ENCODE assay signal across 29 cellular contexts in genomic region chr10:121665809-121666208, GRCh38.
"Had no signal": no experiment of that assay in that cellular context is flagged by ENCODE, and none has a peak within 500 bp of the region (broad histone marks: within the 10 kb centered on the region; RNA-seq: fewer than 3 reads in every experiment).

No MANE protein-coding gene starts in this region.

- H3K27ac ChIP-seq: neutrophil, pancreas, right lobe of liver, sigmoid colon, spleen, suprapubic skin, testis, tibial artery, transverse colon, upper lobe of right lung, uterus had no signal

- H3K4me1 ChIP-seq: prostate gland, right lobe of liver, upper lobe of right lung, uterus had no signal

- ATAC-seq: naive thymus-derived CD4-positive, alpha-beta T cell; pancreas; right lobe of liver; stimulated activated memory B cell treated with anti-CD40 and anti-IgM and Interleukin-4, amounts not matched to agents 10 μg/mL and 1 μg/mL and 100 μg/mL, for 72 hours; stimulated activated naive CD8-positive, alpha-beta T cell treated with anti-CD3 and anti-CD28 coated beads, Interleukin-15, amount 100 ng/mL, for 72 hours; stimulated activated naive CD8-positive, alpha-beta T cell treated with anti-CD3 and anti-CD28 coated beads, Interleukin-15, Interleukin-2, amounts not matched to agents 100 U/mL and 50 U/mL, for 24 hours; upper lobe of right lung had no signal

- H3K9me3 ChIP-seq: neutrophil, pancreas, prostate gland, right lobe of liver, sigmoid colon, suprapubic skin, testis, tibial artery, transverse colon, upper lobe of right lung, uterus had no signal

- H3K27me3 ChIP-seq: pancreas, right lobe of liver, sigmoid colon, suprapubic skin, testis, tibial artery, transverse colon, upper lobe of right lung, uterus had no signal

- H3K4me2 ChIP-seq: smooth muscle cell had no signal

- H3K36me3 ChIP-seq: neutrophil, pancreas, prostate gland, right lobe of liver, sigmoid colon, spleen, suprapubic skin, tibial artery, transverse colon, upper lobe of right lung, uterus had no signal

- DNase-seq: naive thymus-derived CD4-positive, alpha-beta T cell; natural killer cell; nucleus accumbens; pancreas; retina; right cardiac atrium; right lobe of liver; sigmoid colon; spleen; stimulated activated CD4-positive, alpha-beta T cell treated with anti-CD3 and anti-CD28 coated beads, Interleukin-12 subunit alpha, Interleukin-12 subunit beta, amount 100 ng/mL, for 4 hours; stimulated activated CD4-positive, alpha-beta T cell treated with anti-CD3 and anti-CD28 coated beads, Interleukin-1b, Interleukin-23, amount 100 ng/mL, for 48 hours; stimulated activated CD4-positive, alpha-beta T cell treated with anti-CD3 and anti-CD28 coated beads, Interleukin-4, amount 100 ng/mL, for 1 hour; stimulated activated CD4-positive, alpha-beta T cell treated with anti-CD3 and anti-CD28 coated beads, Interleukin-4, amount 100 ng/mL, for 4 hours; stimulated activated CD8-positive, alpha-beta memory T cell treated with anti-CD3 and anti-CD28 coated beads, Interleukin-4, amount 100 ng/mL, for 48 hours; stimulated activated naive CD4-positive, alpha-beta T cell; stimulated activated naive CD8-positive, alpha-beta T cell treated with anti-CD3 and anti-CD28 coated beads, Interleukin-15, amount 100 ng/mL, for 72 hours; stimulated activated naive CD8-positive, alpha-beta T cell treated with anti-CD3 and anti-CD28 coated beads, Interleukin-15, Interleukin-2, amounts not matched to agents 100 U/mL and 50 U/mL, for 24 hours; substantia nigra; testis; tibial artery; transverse colon; upper lobe of right lung; uterus had no signal

- H3K4me3 ChIP-seq: pancreas, prostate gland, right lobe of liver, sigmoid colon, skin epidermis, smooth muscle cell, spleen, suprapubic skin, testis, tibial artery, transverse colon, upper lobe of right lung, uterus had no signal
